ENCODE assay signal across 8 cellular contexts in genomic region chr7:75914169-75914654, GRCh38. TPM values are rescaled to one million over a fixed set of nuclear protein-coding genes. Genes with fewer than 3 reads are reported as not detected.
DNase-seq lines count a peak whose midpoint lies in the region; ATAC-seq and TF ChIP-seq lines count a peak whose summit lies in the region.

No MANE protein-coding gene starts in this region.

- TF ChIP-seq EP300 in tibial nerve (IDR thresholded peaks at IDR 0.05), result no peak

- H3K9me3 Mint-ChIP-seq in activated T-cell treated with anti-CD3 and anti-CD28 coated beads, Interleukin-2, amount 50 U/mL, for 24 hours, result no peaks in the 10 kb centered on the region

- peak overlapping the region; percentile 81 to 84 for H3K4me3 ChIP-seq in ascending aorta
- H3K4me3 ChIP-seq in lower lobe of right lung, result peak overlapping the region; percentile 100
- peak overlapping the region; percentile 66 to 100 (median 85) for H3K4me3 ChIP-seq in tibial nerve

- H3K27me3 ChIP-seq in ascending aorta, result no peaks in the 10 kb centered on the region
- no peaks in the 10 kb centered on the region for H3K27me3 ChIP-seq in lower lobe of right lung (ENCODE audit: low read depth)
- H3K27me3 ChIP-seq in tibial nerve, result no peaks in the 10 kb centered on the region

- no peak for TF ChIP-seq CTCF in ascending aorta (IDR thresholded peaks at IDR 0.05)
- no peak for TF ChIP-seq CTCF in lower lobe of right lung (IDR thresholded peaks at IDR 0.05)
- no peak for TF ChIP-seq CTCF in tibial nerve (IDR thresholded peaks at IDR 0.05)

- peak overlapping the region; percentile 84 for H3K4me3 Mint-ChIP-seq in activated T-cell treated with anti-CD3 and anti-CD28 coated beads, Interleukin-2, amount 50 U/mL, for 24 hours

- ATAC-seq in lower lobe of right lung (peak in 1 of 2 donors; percentile 2), GM21515 (IDR thresholded peaks at IDR 0.05; ENCODE audit: unreplicated experiment) (no peak)

- H3K27me3 Mint-ChIP-seq in activated T-cell treated with anti-CD3 and anti-CD28 coated beads, Interleukin-2, amount 50 U/mL, for 24 hours, result no peaks in the 10 kb centered on the region

- H3K27ac Mint-ChIP-seq in activated T-cell treated with anti-CD3 and anti-CD28 coated beads, Interleukin-2, amount 50 U/mL, for 24 hours, result peak overlapping the region; percentile 90

- no peak for TF ChIP-seq POLR2A in tibial nerve (IDR thresholded peaks at IDR 0.05)

- no peaks in the 10 kb centered on the region for H3K9me3 ChIP-seq in ascending aorta
- H3K9me3 ChIP-seq in lower lobe of right lung, result no peaks in the 10 kb centered on the region
- no peaks in the 10 kb centered on the region for H3K9me3 ChIP-seq in tibial nerve

- 27 to 32% methylated on average over 18 of the region's 18 CpGs for WGBS in tibial nerve, 2 donors

- H3K36me3 ChIP-seq in ascending aorta (no peaks in the 10 kb centered on the region), lower lobe of right lung (no peaks in the 10 kb centered on the region), tibial nerve (no peaks in the 10 kb centered on the region)

- intact Hi-C loops in ascending aorta (cut with DNase I), result loop anchor here (1.0 kb wide), 1 partner anchor 35 kb away; the partner anchor contains the start of gene RHBDD2
- intact Hi-C loops in lower lobe of right lung (cut with DNase I), result no loop called here

- H3K4me1 ChIP-seq in ascending aorta (peaks cover 3 to 5% of the 10 kb centered on the region in 2 donors), lower lobe of right lung (peaks cover 43% of the 10 kb centered on the region), tibial nerve (peaks cover 0 to 44% (median 4%) of the 10 kb centered on the region in 4 donors)

- peak overlapping the region; percentile 75 to 81 for H3K27ac ChIP-seq in ascending aorta
- peak overlapping the region; percentile 96 for H3K27ac ChIP-seq in lower lobe of right lung
- H3K27ac ChIP-seq in tibial nerve, result peak overlapping the region; percentile 73 to 95 (median 86)

- no peak for DNase-seq in activated T-cell treated with anti-CD3 and anti-CD28 coated beads, Interleukin-2, amount 50 U/mL, for 24 hours
- no peak for DNase-seq in activated T-cell treated with anti-CD3 and anti-CD28 coated beads, Interleukin-2, amount 50 U/mL, for 1 hour
- DNase-seq in ascending aorta (ENCODE audit: low spot score in 2 of 2) (no peak), lower lobe of right lung (no peak), tibial nerve (ENCODE audit: low spot score in 2 of 2) (no peak), DMS114 treated with DMSO at 0.1 percent for 48 hours (lab: John Stamatoyannopoulos, UW; ENCODE audit: unreplicated experiment) (no peak)
- DNase-seq in stimulated activated CD4-positive, alpha-beta T cell treated with anti-CD3 and anti-CD28 coated beads, Interleukin-4, amount 100 ng/mL, for 24 hours, result no peak

- H3K36me3 Mint-ChIP-seq in activated T-cell treated with anti-CD3 and anti-CD28 coated beads, Interleukin-2, amount 50 U/mL, for 24 hours (ENCODE audit: low read depth), result peaks cover 6% of the 10 kb centered on the region

- peaks cover 32% of the 10 kb centered on the region for H3K4me1 Mint-ChIP-seq in activated T-cell treated with anti-CD3 and anti-CD28 coated beads, Interleukin-2, amount 50 U/mL, for 24 hours (ENCODE audit: low read depth)

RNA-seq across cellular contexts. Expression of gene POR, which starts 0.7 kb away (rescaled TPM):
- total RNA-seq in ascending aorta (236 TPM), lower lobe of right lung (244 TPM), tibial nerve (100 to 1,000 TPM in 2 of 4 donors, 10 to 100 TPM in 2; 66.6 to 244 (median 107) TPM)

RNA-seq across cellular contexts. Expression of gene RHBDD2, which starts 35.4 kb away (rescaled TPM):
- total RNA-seq in ascending aorta, result 51.7 TPM
- total RNA-seq in lower lobe of right lung, result 72.5 TPM
- total RNA-seq in tibial nerve, result 10 to 100 TPM; 68.6 to 90.6 (median 74.5) TPM
